1 cellular context compared by ENCODE assay signal in genomic region chr2:234795272-234795920, GRCh38.
TF ChIP-seq lines count a peak whose summit lies in the region.

No MANE protein-coding gene starts in this region.

TF ChIP-seq in HepG2, 621 proteins besides CTCF, POLR2A, EP300 and RAD21 (continued from another document):
- TF ChIP-seq ZNF574 (CRISPR knock-in tag; IDR thresholded peaks at IDR 0.05) (no peak), HMG20A (CRISPR knock-in tag; IDR thresholded peaks at IDR 0.05; ENCODE audit: borderline replicate concordance) (peak; percentile 36; the same call in 1 of the 2 replicates), KMT2B (CRISPR knock-in tag; IDR thresholded peaks at IDR 0.05) (peak; percentile 51; the same call in 1 of the 2 replicates), REPIN1 (CRISPR knock-in tag; IDR thresholded peaks at IDR 0.05; ENCODE audit: borderline replicate concordance, low read depth) (no peak), ELF3 (CRISPR knock-in tag; IDR thresholded peaks at IDR 0.05) (peak; percentile 46; the same call in 1 of the 2 replicates), TBL1XR1 (IDR thresholded peaks at IDR 0.05; ENCODE audit: borderline replicate concordance, low read length, partially characterized antibody) (peak; percentile 49), CREB1 (IDR thresholded peaks at IDR 0.05) (no peak), CREB1 (CRISPR knock-in tag; IDR thresholded peaks at IDR 0.05) (peak; percentile 69), FOXK1 (CRISPR knock-in tag; IDR thresholded peaks at IDR 0.05; ENCODE audit: borderline replicate concordance, low read depth) (peak; percentile 43; the same call in 1 of the 2 replicates), FOXA1 (IDR thresholded peaks at IDR 0.05) (peak; percentile 59; the same call in 1 of the 2 replicates), FOXA1 (CRISPR knock-in tag; IDR thresholded peaks at IDR 0.05) (peak; percentile 92), HOMEZ (CRISPR knock-in tag; IDR thresholded peaks at IDR 0.05; ENCODE audit: low read depth) (peak; percentile 42), ZSCAN30 (CRISPR knock-in tag; IDR thresholded peaks at IDR 0.05) (0 out of 2 replicates have a peak, but pooled peaks have one; percentile 18), ZNF784 (CRISPR knock-in tag; IDR thresholded peaks at IDR 0.05; ENCODE audit: borderline replicate concordance) (no peak)
